ENCODE assay signal across 8 cellular contexts in the genomic region with DNA sequence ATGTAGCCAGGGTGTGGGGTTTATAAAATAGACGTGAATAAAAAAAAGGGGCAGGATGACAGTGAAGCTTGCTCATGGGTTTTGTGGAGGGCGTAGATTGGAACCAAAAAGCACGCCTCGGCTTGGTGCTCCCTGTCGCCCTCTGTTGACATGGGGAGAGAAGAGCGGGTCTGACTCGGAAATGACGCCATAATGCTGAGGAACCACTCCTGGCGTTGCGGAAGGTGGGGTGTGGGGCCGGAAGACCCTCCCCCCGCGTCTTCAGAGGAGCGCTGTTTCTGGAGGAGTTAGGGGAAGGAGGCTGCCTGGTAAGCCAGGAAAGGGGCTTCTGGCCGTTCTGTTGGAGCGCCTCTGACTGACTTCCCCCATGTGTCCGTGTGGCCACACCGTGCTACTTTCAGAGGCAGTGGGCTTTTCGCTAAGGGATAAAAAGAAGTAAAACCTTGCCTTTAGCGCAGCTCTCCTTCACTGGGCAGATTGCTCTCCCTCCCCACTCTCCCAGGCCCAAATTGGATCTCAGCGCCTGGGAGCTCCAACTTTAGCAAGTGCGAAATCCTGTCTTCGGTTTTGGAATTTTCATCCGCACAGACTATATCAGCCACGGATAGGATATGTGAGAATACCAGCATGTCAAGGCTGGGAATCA. TPM values are rescaled to one million over a fixed set of nuclear protein-coding genes. Genes with fewer than 3 reads are reported as not detected.
A peak's percentile ranks its signal among the peaks of the same experiment; 100 is the strongest.
DNase-seq lines count a peak whose midpoint lies in the region; ATAC-seq, FAIRE-seq and TF ChIP-seq lines count a peak whose summit lies in the region.

No MANE protein-coding gene starts in this region.

- H3K4me3 ChIP-seq in Loucy (ENCODE audit: low read length, poor library complexity, severe bottlenecking) (no peak overlapping the region), right atrium auricular region (peak overlapping the region; percentile 43 to 62), prostate gland (peak overlapping the region; percentile 40 to 47)

- ATAC-seq in GM21825 (IDR thresholded peaks at IDR 0.05; ENCODE audit: unreplicated experiment) (peak; percentile 91), T-cell (replicated peaks in 1 of 4) (peak; percentile 93 to 99 (median 96))

- no peak overlapping the region for H3K9ac ChIP-seq in Loucy (ENCODE audit: low read depth, low read length, poor library complexity, severe bottlenecking)

- intact Hi-C loops in prostate gland (cut with DNase I) = no loop called here

- H3K27ac ChIP-seq in right atrium auricular region = peak overlapping the region; percentile 69 to 78
- H3K27ac ChIP-seq in prostate gland = peak overlapping the region; percentile 57 to 61

- H3K4me1 Mint-ChIP-seq in T-cell = peaks cover 22 to 46% (median 46%) of the 10 kb centered on the region in 3 donors

- peaks cover 35% of the 10 kb centered on the region for H3K36me3 Mint-ChIP-seq in T-cell

- TF ChIP-seq POLR2A in prostate gland (IDR thresholded peaks at IDR 0.05) = peak; percentile 63

- H3K9me3 Mint-ChIP-seq in T-cell = peaks cover 0 to 6% (median 4%) of the 10 kb centered on the region in 3 donors

- no peaks in the 10 kb centered on the region for H3K79me2 ChIP-seq in Loucy (ENCODE audit: insufficient read depth, low read length)

- POLR2A ChIA-PET in T-cell (lab: Charles Lee) = no interaction called here

- peak overlapping the region; percentile 71 to 91 for H3K27ac Mint-ChIP-seq in T-cell

- no peaks in the 10 kb centered on the region for H3K27me3 Mint-ChIP-seq in T-cell

- TF ChIP-seq CTCF in Loucy (conservative IDR thresholded peaks at IDR 0.05; ENCODE audit: low read length) = peak; percentile 64
- peak; percentile 51 to 84 for TF ChIP-seq CTCF in right atrium auricular region (IDR thresholded peaks at IDR 0.05)
- peak in 3 of 4 experiments; percentile 45 to 79 (median 77) for TF ChIP-seq CTCF in prostate gland (IDR thresholded peaks at IDR 0.05)

- no peaks in the 10 kb centered on the region for H3K9me2 ChIP-seq in Loucy (replicated peaks; ENCODE audit: low read depth, low read length)

- peaks cover 8% of the 10 kb centered on the region; the same call in 1 of the 2 replicates for H3K36me3 ChIP-seq in Loucy (ENCODE audit: insufficient read depth, low read length)
- H3K36me3 ChIP-seq in right atrium auricular region = peaks cover 25% of the 10 kb centered on the region
- no peaks in the 10 kb centered on the region for H3K36me3 ChIP-seq in prostate gland

- 25% methylated on average over 25 of the region's 25 CpGs for WGBS in prostate gland

- FAIRE-seq in urothelium cell line (lab: Jason Lieb, UNC) = no peak

- CTCF ChIA-PET in T-cell (lab: Charles Lee) = interaction anchor here in 1 of 2 donors (0.7 to 2.5 kb wide), 4 partner anchors 44 to 108 kb away, joined by 3 to 9 read pairs (median 4); partner anchors contain the start of genes PJVK and PRKRA

- H3K4me2 ChIP-seq in Loucy (ENCODE audit: low read depth, low read length, poor library complexity, severe bottlenecking) = no peak overlapping the region

- DNase-seq in ELR (ENCODE audit: low read depth) (peak; percentile 89), T-cell (peak; percentile 64 to 90 (median 80)), amniotic stem cell (lab: John Stamatoyannopoulos, UW) (peak; percentile 53), right atrium auricular region (ENCODE audit: low spot score) (peak; percentile 88), prostate gland (ENCODE audit: low spot score) (peak; percentile 67), urothelium cell line (ENCODE audit: low spot score) (peak; percentile 25)

- H3K9me3 ChIP-seq in Loucy (ENCODE audit: insufficient read depth, low read depth, low read length) = no peaks in the 10 kb centered on the region
- no peaks in the 10 kb centered on the region for H3K9me3 ChIP-seq in right atrium auricular region
- H3K9me3 ChIP-seq in prostate gland = no peaks in the 10 kb centered on the region

- H2AFZ ChIP-seq in Loucy (ENCODE audit: low read length) = no peak overlapping the region

- no peaks in the 10 kb centered on the region for H4K20me1 ChIP-seq in Loucy (ENCODE audit: insufficient read depth, low read length, poor library complexity, severe bottlenecking)

- H3F3A ChIP-seq in Loucy (ENCODE audit: low read depth) = no peaks in the 10 kb centered on the region

- H3K4me1 ChIP-seq in Loucy (ENCODE audit: insufficient read depth, low read length, poor library complexity, severe bottlenecking) (no peaks in the 10 kb centered on the region), right atrium auricular region (peaks cover 0 to 8% of the 10 kb centered on the region in 2 donors), prostate gland (replicated peaks) (no peaks in the 10 kb centered on the region)

- peak overlapping the region; percentile 85 to 93 (median 91) for H3K4me3 Mint-ChIP-seq in T-cell

- H3K27me3 ChIP-seq in Loucy (ENCODE audit: insufficient read depth, low read length, poor library complexity, severe bottlenecking) = no peaks in the 10 kb centered on the region
- no peaks in the 10 kb centered on the region for H3K27me3 ChIP-seq in right atrium auricular region
- no peaks in the 10 kb centered on the region for H3K27me3 ChIP-seq in prostate gland (replicated peaks; ENCODE audit: insufficient read depth)

RNA-seq across cellular contexts. Expression of gene PLEKHA3, which starts 42.8 kb away (rescaled TPM):
- total RNA-seq in T-cell (10 to 100 TPM; 21.9 to 28.9 (median 24.8) TPM), right atrium auricular region (10 to 100 TPM; 11.1 to 12.1 TPM), prostate gland (10 to 100 TPM in 1 of 2 donors, 1 to 10 TPM in 1; 8.2 to 15.7 TPM)

RNA-seq across cellular contexts. Expression of gene FKBP7, which starts 44.7 kb away (rescaled TPM):
- 1 to 10 TPM in 2 of 5 donors, under 1 TPM in 2, not detected in 1; 0.44 to 2.5 (median 1.4) TPM for total RNA-seq in T-cell
- total RNA-seq in right atrium auricular region = 10 to 100 TPM; 10.8 to 13.4 TPM
- 10 to 100 TPM in 1 of 2 donors, 1 to 10 TPM in 1; 6.0 to 12.5 TPM for total RNA-seq in prostate gland

Comparison
In these comparisons a context has a peak if more than half of its experiments do, and no peak if none do; other contexts are left out.
1. DNase-seq: peak in every context shown above with its lines; median percentile 89 in ELR; 88 in right atrium auricular region; 80 in T-cell; 67 in prostate gland; 53 in amniotic stem cell; 25 in urothelium cell line.